ENCODE assay signal across 26 cellular contexts in the genomic region with DNA sequence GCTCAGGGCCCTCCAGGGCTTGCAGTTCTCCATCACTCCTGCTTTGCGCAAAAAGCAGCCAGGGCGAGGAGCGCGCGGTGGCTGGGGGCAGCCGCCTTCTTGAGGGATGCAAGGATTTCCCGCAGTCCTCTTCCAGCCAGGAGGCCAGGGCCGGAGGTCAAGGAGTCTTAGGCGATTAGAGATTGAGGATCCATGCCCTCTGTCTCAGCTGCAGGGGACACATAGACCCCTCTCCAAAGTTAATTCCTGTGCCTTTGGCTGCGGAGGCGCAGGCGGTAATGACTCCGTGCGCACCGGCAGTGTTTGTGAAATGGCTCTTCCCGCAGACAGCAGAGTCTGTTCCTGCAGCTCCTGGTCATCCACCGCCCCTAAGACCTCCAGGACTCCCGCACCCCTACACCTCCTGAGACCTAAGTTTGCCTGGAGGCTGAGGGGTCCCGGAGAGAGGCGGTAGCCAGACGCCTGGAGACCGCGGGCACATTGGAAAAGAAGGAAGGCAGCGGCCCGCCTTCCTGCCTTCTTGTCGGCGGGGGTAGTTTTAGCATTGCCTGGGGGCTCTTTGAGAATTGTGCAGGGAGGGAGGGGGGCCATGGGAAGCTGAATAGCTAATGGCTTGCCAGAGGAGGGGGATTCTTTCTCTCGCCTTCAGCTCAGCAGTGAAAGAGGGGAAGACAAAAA. TPM values are rescaled to one million over a fixed set of nuclear protein-coding genes. Genes with fewer than 3 reads are reported as not detected.
DNase-seq lines count a peak whose midpoint lies in the region; ATAC-seq, FAIRE-seq and TF ChIP-seq lines count a peak whose summit lies in the region.
"Had no signal": no experiment of that assay in that cellular context is flagged by ENCODE, and none has a peak within 500 bp of the region (broad histone marks: within the 10 kb centered on the region; RNA-seq: fewer than 3 reads in every experiment).

No MANE protein-coding gene starts in this region.

- no peak overlapping the region for H3K9ac ChIP-seq in adipocyte (ENCODE audit: low read length)

- no peaks in the 10 kb centered on the region for H3K9me3 ChIP-seq in adipocyte (ENCODE audit: control insufficient read depth, low read length)
- H3K9me3 ChIP-seq: MG63, suprapubic skin had no signal

- no peaks in the 10 kb centered on the region for H3K36me3 Mint-ChIP-seq in activated naive CD8-positive, alpha-beta T cell treated with anti-CD3 and anti-CD28 coated beads, Interleukin-2, amount 10 ng/mL, durations not matched to agents 7 days and 5 days
- no peaks in the 10 kb centered on the region for H3K36me3 Mint-ChIP-seq in activated naive CD8-positive, alpha-beta T cell treated with anti-CD3 and anti-CD28 coated beads, Interleukin-2, amount 50 U/mL, for 24 hours (ENCODE audit: low read depth)
- peaks cover 0 to 3% of the 10 kb centered on the region in 2 donors for H3K36me3 Mint-ChIP-seq in stimulated activated naive B cell treated with anti-CD40 and anti-IgM and Interleukin-4, amounts not matched to agents 10 μg/mL and 1 μg/mL and 100 μg/mL, for 72 hours
- H3K36me3 Mint-ChIP-seq: stimulated activated effector memory CD8-positive, alpha-beta T cell treated with anti-CD3 and anti-CD28 coated beads, Interleukin-12 subunit alpha, Interleukin-12 subunit beta, amount 100 ng/mL, for 72 hours had no signal

- peaks cover 76% of the 10 kb centered on the region for H3K27me3 ChIP-seq in adipocyte (replicated peaks; ENCODE audit: control insufficient read depth, insufficient read depth, low read length)
- H3K27me3 ChIP-seq in foreskin keratinocyte, result peaks cover 99% of the 10 kb centered on the region

- H3K4me3 Mint-ChIP-seq in activated naive CD8-positive, alpha-beta T cell treated with anti-CD3 and anti-CD28 coated beads, Interleukin-2, amount 10 ng/mL, durations not matched to agents 7 days and 5 days, result no peak overlapping the region
- H3K4me3 Mint-ChIP-seq in activated naive CD8-positive, alpha-beta T cell treated with anti-CD3 and anti-CD28 coated beads, Interleukin-2, amount 50 U/mL, for 24 hours, result no peak overlapping the region
- H3K4me3 Mint-ChIP-seq in stimulated activated naive B cell treated with anti-CD40 and anti-IgM and Interleukin-4, amounts not matched to agents 10 μg/mL and 1 μg/mL and 100 μg/mL, for 72 hours, result no peak overlapping the region
- H3K4me3 Mint-ChIP-seq: stimulated activated effector memory CD8-positive, alpha-beta T cell treated with anti-CD3 and anti-CD28 coated beads, Interleukin-12 subunit alpha, Interleukin-12 subunit beta, amount 100 ng/mL, for 72 hours had no signal

- H3K36me3 ChIP-seq in adipocyte (ENCODE audit: control insufficient read depth, insufficient read depth, low read length, severe bottlenecking), result no peaks in the 10 kb centered on the region
- H3K36me3 ChIP-seq: MG63, suprapubic skin had no signal

- H3K9me3 Mint-ChIP-seq in activated naive CD8-positive, alpha-beta T cell treated with anti-CD3 and anti-CD28 coated beads, Interleukin-2, amount 10 ng/mL, durations not matched to agents 7 days and 5 days, result no peaks in the 10 kb centered on the region
- H3K9me3 Mint-ChIP-seq in activated naive CD8-positive, alpha-beta T cell treated with anti-CD3 and anti-CD28 coated beads, Interleukin-2, amount 50 U/mL, for 24 hours, result no peaks in the 10 kb centered on the region
- no peaks in the 10 kb centered on the region for H3K9me3 Mint-ChIP-seq in stimulated activated naive B cell treated with anti-CD40 and anti-IgM and Interleukin-4, amounts not matched to agents 10 μg/mL and 1 μg/mL and 100 μg/mL, for 72 hours
- H3K9me3 Mint-ChIP-seq: stimulated activated effector memory CD8-positive, alpha-beta T cell treated with anti-CD3 and anti-CD28 coated beads, Interleukin-12 subunit alpha, Interleukin-12 subunit beta, amount 100 ng/mL, for 72 hours had no signal

- FAIRE-seq in D721Med (lab: Jason Lieb, UNC), result no peak
- FAIRE-seq: endometrium had no signal

- no peak for TF ChIP-seq CTCF in foreskin keratinocyte (conservative IDR thresholded peaks at IDR 0.05)
- no peak for TF ChIP-seq CTCF in D721Med (IDR thresholded peaks at IDR 0.05; ENCODE audit: insufficient read depth, missing control alignments)

- peak; percentile 31 for DNase-seq in activated naive CD8-positive, alpha-beta T cell treated with anti-CD3 and anti-CD28 coated beads, Interleukin-2, amount 10 ng/mL, durations not matched to agents 7 days and 5 days
- DNase-seq in activated naive CD8-positive, alpha-beta T cell treated with anti-CD3 and anti-CD28 coated beads, Interleukin-2, amount 50 U/mL, for 24 hours, result no peak
- DNase-seq in adipocyte (ENCODE audit: low read depth), result peak; percentile 18
- DNase-seq in foreskin keratinocyte, result peak; percentile 36 to 58
- DNase-seq in stimulated activated naive B cell treated with anti-CD40 and anti-IgM and Interleukin-4, amounts not matched to agents 10 μg/mL and 1 μg/mL and 100 μg/mL, for 72 hours, result no peak
- no peak for DNase-seq in stimulated activated naive CD4-positive, alpha-beta T cell treated with Interleukin-2 at 50 U/mL for 16 hours (lab: John Stamatoyannopoulos, UW)
- no peak for DNase-seq in D721Med (ENCODE audit: insufficient read length, low spot score)
- DNase-seq: ACHN; activated CD4-positive, alpha-beta T cell treated with anti-CD3 and anti-CD28 coated beads for 1 hour; activated gamma-delta T cell; activated T-cell treated with anti-CD3 and anti-CD28 coated beads, Interleukin-2, amount 50 U/mL, for 1 hour; cortex of kidney; KBM-7; MG63; nucleus accumbens; stimulated activated CD4-positive, alpha-beta T cell treated with anti-CD3 and anti-CD28 coated beads, Interleukin-2, amount 100 ng/mL, for 48 hours had no signal

- POLR2A ChIA-PET in activated naive CD8-positive, alpha-beta T cell treated with anti-CD3 and anti-CD28 coated beads, Interleukin-2, amount 10 ng/mL, durations not matched to agents 7 days and 5 days (lab: Charles Lee), result no interaction called here

- H3K4me1 ChIP-seq in adipocyte (ENCODE audit: control insufficient read depth, insufficient read depth, low read length), result no peaks in the 10 kb centered on the region
- H3K4me1 ChIP-seq in foreskin keratinocyte, result no peaks in the 10 kb centered on the region

- ATAC-seq in activated naive CD8-positive, alpha-beta T cell treated with anti-CD3 and anti-CD28 coated beads, Interleukin-2, amount 10 ng/mL, durations not matched to agents 7 days and 5 days (ENCODE audit: low read depth), result no peak
- no peak for ATAC-seq in activated naive CD8-positive, alpha-beta T cell treated with anti-CD3 and anti-CD28 coated beads, Interleukin-2, amount 50 U/mL, for 24 hours
- no peak for ATAC-seq in foreskin keratinocyte
- no peak for ATAC-seq in stimulated activated naive B cell treated with anti-CD40 and anti-IgM and Interleukin-4, amounts not matched to agents 10 μg/mL and 1 μg/mL and 100 μg/mL, for 72 hours (replicated peaks)
- ATAC-seq in GM19324 (IDR thresholded peaks at IDR 0.05; ENCODE audit: low FRiP score, unreplicated experiment), result no peak
- ATAC-seq: Panc1; stimulated activated effector memory CD8-positive, alpha-beta T cell treated with anti-CD3 and anti-CD28 coated beads, Interleukin-12 subunit alpha, Interleukin-12 subunit beta, amount 100 ng/mL, for 72 hours had no signal

- H3K4me3 ChIP-seq in adipocyte (ENCODE audit: low read length), result no peak overlapping the region
- H3K4me3 ChIP-seq: MG63, suprapubic skin had no signal

- H3K27me3 Mint-ChIP-seq in activated naive CD8-positive, alpha-beta T cell treated with anti-CD3 and anti-CD28 coated beads, Interleukin-2, amount 10 ng/mL, durations not matched to agents 7 days and 5 days, result peaks cover 92% of the 10 kb centered on the region
- H3K27me3 Mint-ChIP-seq in activated naive CD8-positive, alpha-beta T cell treated with anti-CD3 and anti-CD28 coated beads, Interleukin-2, amount 50 U/mL, for 24 hours, result peaks cover 81% of the 10 kb centered on the region
- H3K27me3 Mint-ChIP-seq in stimulated activated naive B cell treated with anti-CD40 and anti-IgM and Interleukin-4, amounts not matched to agents 10 μg/mL and 1 μg/mL and 100 μg/mL, for 72 hours, result peaks cover 78 to 94% of the 10 kb centered on the region in 2 donors

- no peak overlapping the region for H3K27ac Mint-ChIP-seq in activated naive CD8-positive, alpha-beta T cell treated with anti-CD3 and anti-CD28 coated beads, Interleukin-2, amount 10 ng/mL, durations not matched to agents 7 days and 5 days
- no peak overlapping the region for H3K27ac Mint-ChIP-seq in activated naive CD8-positive, alpha-beta T cell treated with anti-CD3 and anti-CD28 coated beads, Interleukin-2, amount 50 U/mL, for 24 hours
- peak overlapping the region; percentile 82 for H3K27ac Mint-ChIP-seq in stimulated activated naive B cell treated with anti-CD40 and anti-IgM and Interleukin-4, amounts not matched to agents 10 μg/mL and 1 μg/mL and 100 μg/mL, for 72 hours
- H3K27ac Mint-ChIP-seq: stimulated activated effector memory CD8-positive, alpha-beta T cell treated with anti-CD3 and anti-CD28 coated beads, Interleukin-12 subunit alpha, Interleukin-12 subunit beta, amount 100 ng/mL, for 72 hours had no signal

- peaks cover 25% of the 10 kb centered on the region for H3K4me1 Mint-ChIP-seq in activated naive CD8-positive, alpha-beta T cell treated with anti-CD3 and anti-CD28 coated beads, Interleukin-2, amount 10 ng/mL, durations not matched to agents 7 days and 5 days
- peaks cover 25% of the 10 kb centered on the region for H3K4me1 Mint-ChIP-seq in activated naive CD8-positive, alpha-beta T cell treated with anti-CD3 and anti-CD28 coated beads, Interleukin-2, amount 50 U/mL, for 24 hours
- H3K4me1 Mint-ChIP-seq in stimulated activated naive B cell treated with anti-CD40 and anti-IgM and Interleukin-4, amounts not matched to agents 10 μg/mL and 1 μg/mL and 100 μg/mL, for 72 hours, result peaks cover 20 to 32% of the 10 kb centered on the region in 2 donors

- H3K27ac ChIP-seq in foreskin keratinocyte, result no peak overlapping the region
- H3K27ac ChIP-seq: suprapubic skin had no signal

RNA-seq across cellular contexts. Expression of a gene that starts 3.3 kb away (rescaled TPM):
- total RNA-seq in activated naive CD8-positive, alpha-beta T cell treated with anti-CD3 and anti-CD28 coated beads, Interleukin-2, amount 10 ng/mL, durations not matched to agents 7 days and 5 days, result under 1 TPM in 1 of 2 experiments, not detected in 1; 0.22 TPM
- total RNA-seq in foreskin keratinocyte, result not detected in 2 replicates
- polyA plus RNA-seq in foreskin keratinocyte, result not detected in 2 replicates
- total RNA-seq: lung microvascular endothelial cell; suprapubic skin; T-helper 1 cell treated with Interleukin-12 subunit alpha and Interleukin-12 subunit beta and Interleukin-4 antibody, amounts not matched to agents 30 ng/mL and 1 ng/mL, for 36 hours; ureter had no signal
- polyA plus RNA-seq: BJ had no signal

RNA-seq across cellular contexts. Expression of a gene that starts 53.6 kb away (rescaled TPM):
- 10 to 100 TPM in 1 of 2 experiments, 1 to 10 TPM in 1; 8.0 to 11.7 TPM for total RNA-seq in activated naive CD8-positive, alpha-beta T cell treated with anti-CD3 and anti-CD28 coated beads, Interleukin-2, amount 10 ng/mL, durations not matched to agents 7 days and 5 days
- 2.5 and 5.4 TPM in 2 replicates for total RNA-seq in foreskin keratinocyte
- 6.8 and 15.7 TPM in 2 replicates for polyA plus RNA-seq in foreskin keratinocyte
- total RNA-seq: myocyte had no signal

Comparison
In these comparisons a context has a peak if more than half of its experiments do, and no peak if none do; other contexts are left out.
1. DNase-seq: peak in activated naive CD8-positive, alpha-beta T cell treated with anti-CD3 and anti-CD28 coated beads, Interleukin-2, amount 10 ng/mL, durations not matched to agents 7 days and 5 days (single experiment), adipocyte (single experiment) and foreskin keratinocyte (2 of 2); none in activated naive CD8-positive, alpha-beta T cell treated with anti-CD3 and anti-CD28 coated beads, Interleukin-2, amount 50 U/mL, for 24 hours (single experiment), stimulated activated naive B cell treated with anti-CD40 and anti-IgM and Interleukin-4, amounts not matched to agents 10 μg/mL and 1 μg/mL and 100 μg/mL, for 72 hours (single experiment), stimulated activated naive CD4-positive, alpha-beta T cell treated with Interleukin-2 at 50 U/mL for 16 hours (single experiment) and D721Med (single experiment).